13 cellular contexts compared by ENCODE assay signal in genomic region chr2:73821227-73821626, GRCh38. TPM values are rescaled to one million over a fixed set of nuclear protein-coding genes. Genes with fewer than 3 reads are reported as not detected.
A peak's percentile ranks its signal among the peaks of the same experiment; 100 is the strongest.
DNase-seq lines count a peak whose midpoint lies in the region; ATAC-seq and TF ChIP-seq lines count a peak whose summit lies in the region.
"Had no signal": no experiment of that assay in that cellular context is flagged by ENCODE, and none has a peak within 500 bp of the region (broad histone marks: within the 10 kb centered on the region; RNA-seq: fewer than 3 reads in every experiment).

No MANE protein-coding gene starts in this region.

- H3K79me2 ChIP-seq in mammary epithelial cell (ENCODE audit: insufficient read depth, low read length): no peaks in the 10 kb centered on the region

- CTCF ChIA-PET in mammary epithelial cell (lab: Charles Lee; ENCODE audit: low non-redundant PET): interaction anchor here (0.8 kb wide), 2 partner anchors 201 to 395 kb away, joined by 5 to 8 read pairs; no protein-coding TSS in a partner anchor

- dilution Hi-C loops in mammary epithelial cell (cut with HindIII; ENCODE audit: low sequenced_read_pairs): no loop called here

- intact Hi-C loops in mammary epithelial cell (cut with micrococcal nuclease) (no loop called here), breast epithelium (cut with DNase I; ENCODE audit: low total_unique reads) (no loop called here), gastrocnemius medialis (cut with DNase I; ENCODE audit: low total_unique reads) (loop anchor here (10.0 kb wide), 6 partner anchors 164 to 574 kb away; partner anchors contain the start of genes BOLA3, MOB1A and TET3)

- H3K4me1 Mint-ChIP-seq in stimulated activated naive CD8-positive, alpha-beta T cell treated with anti-CD3 and anti-CD28 coated beads, Interleukin-15, amount 100 ng/mL, for 72 hours: peaks cover 28% of the 10 kb centered on the region

- no peak overlapping the region for H3K4me2 ChIP-seq in mammary epithelial cell (ENCODE audit: insufficient read depth, low read depth, low read length)

- H3K27me3 Mint-ChIP-seq in stimulated activated naive CD8-positive, alpha-beta T cell treated with anti-CD3 and anti-CD28 coated beads, Interleukin-15, amount 100 ng/mL, for 72 hours: peaks cover 20% of the 10 kb centered on the region
- H3K27me3 Mint-ChIP-seq: IgD-negative memory B cell had no signal

- no peak overlapping the region for H3K27ac ChIP-seq in mammary epithelial cell (ENCODE audit: insufficient read depth, low read depth, low read length)
- H3K27ac ChIP-seq in breast epithelium: no peak overlapping the region
- no peak overlapping the region for H3K27ac ChIP-seq in SJCRH30
- no peak overlapping the region for H3K27ac ChIP-seq in gastrocnemius medialis

- peak overlapping the region; percentile 26 for H2AFZ ChIP-seq in mammary epithelial cell (ENCODE audit: low read depth, low read length)

- H3K27me3 ChIP-seq in mammary epithelial cell (ENCODE audit: insufficient read depth, low read length) (no peaks in the 10 kb centered on the region), breast epithelium (no peaks in the 10 kb centered on the region), SJCRH30 (peaks cover 7% of the 10 kb centered on the region), gastrocnemius medialis (peaks cover 0 to 3% (median 0%) of the 10 kb centered on the region in 3 donors)

- TF ChIP-seq CTCF in mammary epithelial cell (conservative IDR thresholded peaks at IDR 0.05 in 1 of 2, IDR thresholded peaks at IDR 0.05 in 1 of 2; ENCODE audit: extremely low read depth in 1 of 2, insufficient read depth in 1 of 2, low read depth in 1 of 2, low read length in 2 of 2): no peak
- no peak for TF ChIP-seq CTCF in breast epithelium (IDR thresholded peaks at IDR 0.05)
- TF ChIP-seq CTCF in gastrocnemius medialis (IDR thresholded peaks at IDR 0.05 in 4 of 5, conservative IDR thresholded peaks at IDR 0.05 in 1 of 5): no peak

- H3K9me3 ChIP-seq in mammary epithelial cell (replicated peaks; ENCODE audit: insufficient read depth, low read length) (no peaks in the 10 kb centered on the region), breast epithelium (no peaks in the 10 kb centered on the region), SJCRH30 (replicated peaks) (no peaks in the 10 kb centered on the region), gastrocnemius medialis (no peaks in the 10 kb centered on the region)

- H3K9ac ChIP-seq in mammary epithelial cell (ENCODE audit: insufficient read depth, low read length): no peak overlapping the region

- H3K9me3 Mint-ChIP-seq in stimulated activated naive CD8-positive, alpha-beta T cell treated with anti-CD3 and anti-CD28 coated beads, Interleukin-15, amount 100 ng/mL, for 72 hours: no peaks in the 10 kb centered on the region
- H3K9me3 Mint-ChIP-seq: IgD-negative memory B cell had no signal

- peak overlapping the region; percentile 6 to 68 for H3K4me3 Mint-ChIP-seq in stimulated activated naive CD8-positive, alpha-beta T cell treated with anti-CD3 and anti-CD28 coated beads, Interleukin-15, amount 100 ng/mL, for 72 hours
- H3K4me3 Mint-ChIP-seq: IgD-negative memory B cell had no signal

- TF ChIP-seq POLR2A in breast epithelium (IDR thresholded peaks at IDR 0.05) (no peak), gastrocnemius medialis (IDR thresholded peaks at IDR 0.05) (no peak)

- BruUV-seq in mammary epithelial cell (replicated peaks; lab: Mats Ljungman, UMichigan): no TSS peak

- 33% methylated on average over 2 of the region's 2 CpGs for WGBS in mammary epithelial cell (ENCODE audit: low coverage, missing lambda C conversion rate)

- in situ Hi-C loops in mammary epithelial cell (cut with MboI; ENCODE audit: low sequenced_read_pairs in 2 of 2): loop anchor here in 1 of 2 donors (10.0 kb wide), 1 partner anchor 334 kb away; no protein-coding TSS in a partner anchor
- in situ Hi-C loops in gastrocnemius medialis (cut with MboI; ENCODE audit: low sequenced_read_pairs in 4 of 4): loop anchor here in 3 of 4 donors (10.0 to 25.0 kb wide), 3 partner anchors 104 to 516 kb away; partner anchors contain the start of genes SLC4A5 (in 2 of the 3) and DGUOK (in 1 of the 3)

- H3K4me1 ChIP-seq in mammary epithelial cell (ENCODE audit: insufficient read depth, low read length) (no peaks in the 10 kb centered on the region), breast epithelium (no peaks in the 10 kb centered on the region), SJCRH30 (no peaks in the 10 kb centered on the region), gastrocnemius medialis (no peaks in the 10 kb centered on the region)

- H4K20me1 ChIP-seq in mammary epithelial cell (ENCODE audit: insufficient read depth, low read length): no peaks in the 10 kb centered on the region

- no peak for DNase-seq in mammary epithelial cell
- DNase-seq in breast epithelium (ENCODE audit: low spot score in 2 of 2): no peak
- peak; percentile 39 to 68 for DNase-seq in stimulated activated naive CD8-positive, alpha-beta T cell treated with anti-CD3 and anti-CD28 coated beads, Interleukin-15, amount 100 ng/mL, for 72 hours
- no peak for DNase-seq in SJCRH30
- no peak for DNase-seq in NCI-H1417 treated with DMSO at 0.1 percent for 48 hours (lab: John Stamatoyannopoulos, UW)
- no peak for DNase-seq in gastrocnemius medialis
- DNase-seq: amniotic stem cell, NCI-H2227 treated with DMSO at 0.1 percent for 48 hours, nucleus accumbens had no signal

- H3K4me3 ChIP-seq in mammary epithelial cell (replicated peaks in 1 of 3; ENCODE audit: insufficient read depth in 1 of 3, low read depth in 2 of 3, low read length in 3 of 3) (no peak overlapping the region), breast epithelium (no peak overlapping the region), SJCRH30 (no peak overlapping the region), gastrocnemius medialis (no peak overlapping the region)

- H3K36me3 ChIP-seq in mammary epithelial cell (ENCODE audit: insufficient read depth, low read length): no peaks in the 10 kb centered on the region
- no peaks in the 10 kb centered on the region for H3K36me3 ChIP-seq in breast epithelium
- H3K36me3 ChIP-seq in SJCRH30: no peaks in the 10 kb centered on the region
- H3K36me3 ChIP-seq in gastrocnemius medialis: no peaks in the 10 kb centered on the region

- H3K27ac Mint-ChIP-seq in stimulated activated naive CD8-positive, alpha-beta T cell treated with anti-CD3 and anti-CD28 coated beads, Interleukin-15, amount 100 ng/mL, for 72 hours: peak overlapping the region in 1 of 2 donors; percentile 83

- ATAC-seq in GM21786 (IDR thresholded peaks at IDR 0.05; ENCODE audit: unreplicated experiment) (peak; percentile 81), HG03460 (IDR thresholded peaks at IDR 0.05; ENCODE audit: unreplicated experiment) (peak; percentile 69), gastrocnemius medialis (no peak)
- peak; percentile 93 for ATAC-seq in stimulated activated naive CD8-positive, alpha-beta T cell treated with anti-CD3 and anti-CD28 coated beads, Interleukin-15, amount 100 ng/mL, for 72 hours

RNA-seq across cellular contexts. Expression of gene STAMBP, which starts 7.5 kb away (rescaled TPM):
- total RNA-seq in mammary epithelial cell (10 to 100 TPM; 52.2 to 77.8 TPM), breast epithelium (10 to 100 TPM; 26.1 to 32.5 (median 32.4) TPM), gastrocnemius medialis (10 to 100 TPM; 38.0 to 85.4 (median 67.1) TPM)
- 78.6 TPM for polyA plus RNA-seq in mammary epithelial cell
- polyA minus RNA-seq in mammary epithelial cell: 73.9 TPM
- 50.1 and 61.1 TPM in 2 replicates for total RNA-seq in SJCRH30 (2014; rRNA removed; shearing (Covaris generic))

RNA-seq across cellular contexts. Expression of gene C2orf78, which starts 37.2 kb away (rescaled TPM):
- total RNA-seq in mammary epithelial cell (not detected), breast epithelium (not detected), gastrocnemius medialis (under 1 TPM in 1 of 4 donors, not detected in 3; 0.16 TPM)
- 0.02 TPM for polyA plus RNA-seq in mammary epithelial cell
- polyA minus RNA-seq in mammary epithelial cell: not detected
- not detected in 2 replicates for total RNA-seq in SJCRH30 (2014; rRNA removed; shearing (Covaris generic))
- polyA plus RNA-seq: BJ, IgD-negative memory B cell had no signal

RNA-seq across cellular contexts. Expression of gene DUSP11, which starts 41.3 kb away (rescaled TPM):
- 10 to 100 TPM; 39.1 to 40.5 TPM for total RNA-seq in mammary epithelial cell
- polyA plus RNA-seq in mammary epithelial cell: 39.5 TPM
- polyA minus RNA-seq in mammary epithelial cell: 16.6 TPM
- total RNA-seq in breast epithelium: 10 to 100 TPM; 28.8 to 49.9 (median 36.1) TPM
- total RNA-seq in SJCRH30 (2014; rRNA removed; shearing (Covaris generic)): 42.3 and 44.1 TPM in 2 replicates
- total RNA-seq in gastrocnemius medialis: 10 to 100 TPM; 13.6 to 15.8 (median 14.7) TPM

Comparison
In these comparisons a context has a peak if more than half of its experiments do, and no peak if none do; other contexts are left out.
1. DNase-seq: peak in stimulated activated naive CD8-positive, alpha-beta T cell treated with anti-CD3 and anti-CD28 coated beads, Interleukin-15, amount 100 ng/mL, for 72 hours (2 of 2); none in mammary epithelial cell (single experiment), breast epithelium (0 of 2), SJCRH30 (0 of 2), NCI-H1417 treated with DMSO at 0.1 percent for 48 hours (single experiment) and gastrocnemius medialis (0 of 2).
2. ATAC-seq: peak in GM21786 (single experiment), HG03460 (single experiment) and stimulated activated naive CD8-positive, alpha-beta T cell treated with anti-CD3 and anti-CD28 coated beads, Interleukin-15, amount 100 ng/mL, for 72 hours (single experiment); none in gastrocnemius medialis (0 of 2).